ENCODE assay signal across 8 cellular contexts in genomic region chr3:39148116-39149058, GRCh38. TPM values are rescaled to one million over a fixed set of nuclear protein-coding genes. Genes with fewer than 3 reads are reported as not detected.
DNase-seq lines count a peak whose midpoint lies in the region; ATAC-seq and TF ChIP-seq lines count a peak whose summit lies in the region.

No MANE protein-coding gene starts in this region.

- H3K4me3 ChIP-seq in suprapubic skin: peak overlapping the region; percentile 96

- no peaks in the 10 kb centered on the region for H3K9me3 Mint-ChIP-seq in activated T-helper 2 cell treated with anti-CD3 and anti-CD28 coated beads, Interferon-gamma antibody, Interleukin-2, Interleukin-4, amounts not matched to agents 10 μg/mL and 5 μg/mL and 100 μg/mL, durations not matched to agents 14 hours and 24 hours and 36 hours

- peaks cover 92% of the 10 kb centered on the region for H3K4me1 ChIP-seq in suprapubic skin

- 40% methylated on average over 14 of the region's 14 CpGs for WGBS in suprapubic skin

- peaks cover 61% of the 10 kb centered on the region for H3K4me1 Mint-ChIP-seq in activated T-helper 2 cell treated with anti-CD3 and anti-CD28 coated beads, Interferon-gamma antibody, Interleukin-2, Interleukin-4, amounts not matched to agents 10 μg/mL and 5 μg/mL and 100 μg/mL, durations not matched to agents 14 hours and 24 hours and 36 hours (ENCODE audit: low read depth)

- no peak for TF ChIP-seq POLR2A in suprapubic skin (IDR thresholded peaks at IDR 0.05)

- intact Hi-C loops in activated T-helper 2 cell treated with anti-CD3 and anti-CD28 coated beads, Interferon-gamma antibody, Interleukin-2, Interleukin-4, amounts not matched to agents 10 μg/mL and 5 μg/mL and 100 μg/mL, durations not matched to agents 14 hours and 24 hours and 36 hours (cut with micrococcal nuclease): no loop called here

- no peak for TF ChIP-seq EP300 in suprapubic skin (IDR thresholded peaks at IDR 0.05)

- H3K27ac Mint-ChIP-seq in activated T-helper 2 cell treated with anti-CD3 and anti-CD28 coated beads, Interferon-gamma antibody, Interleukin-2, Interleukin-4, amounts not matched to agents 10 μg/mL and 5 μg/mL and 100 μg/mL, durations not matched to agents 14 hours and 24 hours and 36 hours: peak overlapping the region; percentile 94

- no peak for TF ChIP-seq CTCF in suprapubic skin (IDR thresholded peaks at IDR 0.05)

- H3K36me3 Mint-ChIP-seq in activated T-helper 2 cell treated with anti-CD3 and anti-CD28 coated beads, Interferon-gamma antibody, Interleukin-2, Interleukin-4, amounts not matched to agents 10 μg/mL and 5 μg/mL and 100 μg/mL, durations not matched to agents 14 hours and 24 hours and 36 hours (ENCODE audit: low read depth): peaks cover 93% of the 10 kb centered on the region

- no peaks in the 10 kb centered on the region for H3K27me3 Mint-ChIP-seq in activated T-helper 2 cell treated with anti-CD3 and anti-CD28 coated beads, Interferon-gamma antibody, Interleukin-2, Interleukin-4, amounts not matched to agents 10 μg/mL and 5 μg/mL and 100 μg/mL, durations not matched to agents 14 hours and 24 hours and 36 hours (ENCODE audit: low read depth)

- peak overlapping the region; percentile 89 for H3K4me3 Mint-ChIP-seq in activated T-helper 2 cell treated with anti-CD3 and anti-CD28 coated beads, Interferon-gamma antibody, Interleukin-2, Interleukin-4, amounts not matched to agents 10 μg/mL and 5 μg/mL and 100 μg/mL, durations not matched to agents 14 hours and 24 hours and 36 hours (ENCODE audit: low read depth)

- peaks cover 31% of the 10 kb centered on the region for H3K36me3 ChIP-seq in suprapubic skin

- peak overlapping the region; percentile 72 for H3K27ac ChIP-seq in suprapubic skin

- no peaks in the 10 kb centered on the region for H3K27me3 ChIP-seq in suprapubic skin

- DNase-seq in DMS 273 treated with DMSO at 0.1 percent for 48 hours (lab: John Stamatoyannopoulos, UW): peak; percentile 52
- peak; percentile 89 for DNase-seq in KG1 (lab: John Stamatoyannopoulos, UW)
- no peak for DNase-seq in activated T-helper 2 cell treated with anti-CD3 and anti-CD28 coated beads, Interferon-gamma antibody, Interleukin-2, Interleukin-4, amounts not matched to agents 10 μg/mL and 5 μg/mL and 100 μg/mL, durations not matched to agents 14 hours and 24 hours and 36 hours (ENCODE audit: low spot score)
- DNase-seq in islet precursor cell: peak; percentile 78
- DNase-seq in suprapubic skin (ENCODE audit: low spot score in 2 of 2): no peak
- no peak for DNase-seq in foreskin melanocyte
- no peak for DNase-seq in NCI-H2081 (lab: John Stamatoyannopoulos, UW)

- peak; percentile 31 for ATAC-seq in GM19372 (IDR thresholded peaks at IDR 0.05; ENCODE audit: low read depth, unreplicated experiment)

- no peaks in the 10 kb centered on the region for H3K9me3 ChIP-seq in suprapubic skin

RNA-seq across cellular contexts. Expression of gene CSRNP1, which starts 5.0 kb away (rescaled TPM):
- 54.0 and 55.4 TPM in 2 replicates for total RNA-seq in activated T-helper 2 cell treated with anti-CD3 and anti-CD28 coated beads, Interferon-gamma antibody, Interleukin-2, Interleukin-4, amounts not matched to agents 10 μg/mL and 5 μg/mL and 100 μg/mL, durations not matched to agents 14 hours and 24 hours and 36 hours
- 100 to 1,000 TPM in 2 of 4 donors, 10 to 100 TPM in 2; 69.1 to 234 (median 156) TPM for total RNA-seq in suprapubic skin

RNA-seq across cellular contexts. Expression of gene TTC21A, which starts 40.9 kb away (rescaled TPM):
- total RNA-seq in activated T-helper 2 cell treated with anti-CD3 and anti-CD28 coated beads, Interferon-gamma antibody, Interleukin-2, Interleukin-4, amounts not matched to agents 10 μg/mL and 5 μg/mL and 100 μg/mL, durations not matched to agents 14 hours and 24 hours and 36 hours: 0.55 TPM in 2 replicates
- 10 to 100 TPM in 1 of 4 donors, 1 to 10 TPM in 3; 1.2 to 11.0 (median 4.7) TPM for total RNA-seq in suprapubic skin

RNA-seq across cellular contexts. Expression of gene GORASP1, which starts 41.0 kb away (rescaled TPM):
- total RNA-seq in activated T-helper 2 cell treated with anti-CD3 and anti-CD28 coated beads, Interferon-gamma antibody, Interleukin-2, Interleukin-4, amounts not matched to agents 10 μg/mL and 5 μg/mL and 100 μg/mL, durations not matched to agents 14 hours and 24 hours and 36 hours: 31.8 and 32.6 TPM in 2 replicates
- total RNA-seq in suprapubic skin: 100 to 1,000 TPM in 1 of 4 donors, 10 to 100 TPM in 3; 51.3 to 101 (median 73.8) TPM

RNA-seq across cellular contexts. Expression of gene XIRP1, which starts 44.0 kb away (rescaled TPM):
- total RNA-seq in activated T-helper 2 cell treated with anti-CD3 and anti-CD28 coated beads, Interferon-gamma antibody, Interleukin-2, Interleukin-4, amounts not matched to agents 10 μg/mL and 5 μg/mL and 100 μg/mL, durations not matched to agents 14 hours and 24 hours and 36 hours: 4.3 and 4.7 TPM in 2 replicates
- total RNA-seq in suprapubic skin: not detected

Comparison
In these comparisons a context has a peak if more than half of its experiments do, and no peak if none do; other contexts are left out.
1. DNase-seq: peak in DMS 273 treated with DMSO at 0.1 percent for 48 hours (single experiment), KG1 (single experiment) and islet precursor cell (single experiment); none in activated T-helper 2 cell treated with anti-CD3 and anti-CD28 coated beads, Interferon-gamma antibody, Interleukin-2, Interleukin-4, amounts not matched to agents 10 μg/mL and 5 μg/mL and 100 μg/mL, durations not matched to agents 14 hours and 24 hours and 36 hours (single experiment), suprapubic skin (0 of 2), foreskin melanocyte (single experiment) and NCI-H2081 (0 of 2).